16 cellular contexts compared by ENCODE assay signal in genomic region chrX:154986826-154987575, GRCh38. TPM values are rescaled to one million over a fixed set of nuclear protein-coding genes. Genes with fewer than 3 reads are reported as not detected.
DNase-seq lines count a peak whose midpoint lies in the region; ATAC-seq and TF ChIP-seq lines count a peak whose summit lies in the region.
"Had no signal": no experiment of that assay in that cellular context is flagged by ENCODE, and none has a peak within 500 bp of the region (broad histone marks: within the 10 kb centered on the region; RNA-seq: fewer than 3 reads in every experiment).

No MANE protein-coding gene starts in this region.

- H3K36me3 ChIP-seq in heart right ventricle (peaks cover 0 to 26% (median 0%) of the 10 kb centered on the region in 9 donors), PC-3 (ENCODE audit: low read depth, low read length) (no peaks in the 10 kb centered on the region)
- no peaks in the 10 kb centered on the region for H3K36me3 ChIP-seq in effector memory CD4-positive, alpha-beta T cell (ENCODE audit: control insufficient read depth, insufficient read depth, low read length)
- H3K36me3 ChIP-seq: gastroesophageal sphincter, stomach had no signal

- ATAC-seq in heart right ventricle (no peak), right cardiac atrium (no peak), PC-3 (no peak), GM18870 (IDR thresholded peaks at IDR 0.05; ENCODE audit: unreplicated experiment) (no peak)
- ATAC-seq: gastroesophageal sphincter had no signal

- H3K9me2 ChIP-seq in PC-3 (replicated peaks; ENCODE audit: low read length): no peaks in the 10 kb centered on the region

- H3F3A ChIP-seq in PC-3 (ENCODE audit: low read length, unreplicated experiment): no peaks in the 10 kb centered on the region

- H3K4me3 ChIP-seq in heart right ventricle: no peak overlapping the region
- H3K4me3 ChIP-seq in right cardiac atrium (ENCODE audit: low read length): no peak overlapping the region
- H3K4me3 ChIP-seq in PC-3 (ENCODE audit: low read length): no peak overlapping the region
- no peak overlapping the region for H3K4me3 ChIP-seq in epithelial cell of proximal tubule (ENCODE audit: low read depth, low read length)
- H3K4me3 ChIP-seq in effector memory CD4-positive, alpha-beta T cell (ENCODE audit: insufficient read depth, low read depth, low read length, poor library complexity, severe bottlenecking): no peak overlapping the region
- no peak overlapping the region for H3K4me3 ChIP-seq in lower leg skin (ENCODE audit: low read depth, poor library complexity, severe bottlenecking)
- H3K4me3 ChIP-seq: gastroesophageal sphincter, skin epidermis, stomach had no signal

- CTCF ChIA-PET in PC-3 (lab: Charles Lee): no interaction called here

- POLR2A ChIA-PET in PC-3 (lab: Charles Lee; ENCODE audit: unreplicated experiment): no interaction called here

- H3K4me1 ChIP-seq in heart right ventricle (peaks cover 0 to 8% (median 0%) of the 10 kb centered on the region in 9 donors), right cardiac atrium (ENCODE audit: control insufficient read depth, insufficient read depth, low read length) (no peaks in the 10 kb centered on the region), PC-3 (ENCODE audit: insufficient read depth, low read length) (no peaks in the 10 kb centered on the region)
- H3K4me1 ChIP-seq in effector memory CD4-positive, alpha-beta T cell (ENCODE audit: control insufficient read depth, insufficient read depth, low read length, poor library complexity, severe bottlenecking): no peaks in the 10 kb centered on the region
- H3K4me1 ChIP-seq: gastroesophageal sphincter, stomach had no signal

- no peak for TF ChIP-seq POLR2A in lower leg skin (IDR thresholded peaks at IDR 0.05)

- H3K9me3 ChIP-seq in heart right ventricle (no peaks in the 10 kb centered on the region), right cardiac atrium (ENCODE audit: control insufficient read depth, low read length) (no peaks in the 10 kb centered on the region), PC-3 (ENCODE audit: low read length) (no peaks in the 10 kb centered on the region)
- no peaks in the 10 kb centered on the region for H3K9me3 ChIP-seq in effector memory CD4-positive, alpha-beta T cell (ENCODE audit: control insufficient read depth, low read length)
- H3K9me3 ChIP-seq: gastroesophageal sphincter, stomach had no signal

- BruUV-seq in PC-3 (replicated peaks; lab: Mats Ljungman, UMichigan): no TSS peak

- no peaks in the 10 kb centered on the region for H4K20me1 ChIP-seq in PC-3 (ENCODE audit: low read length)

- no peak overlapping the region for H3K4me2 ChIP-seq in PC-3 (ENCODE audit: low read length)

- TF ChIP-seq CTCF in heart right ventricle (IDR thresholded peaks at IDR 0.05) (peak in 6 of 9 donors; percentile 5 to 31 (median 26)), PC-3 (conservative IDR thresholded peaks at IDR 0.05; ENCODE audit: low read depth, low read length) (peak; percentile 36; the same call in 1 of the 2 replicates), epithelial cell of proximal tubule (conservative IDR thresholded peaks at IDR 0.05; ENCODE audit: low read depth, low read length) (peak; percentile 23), lower leg skin (IDR thresholded peaks at IDR 0.05) (no peak)

- H2AFZ ChIP-seq in PC-3 (ENCODE audit: low read length): no peak overlapping the region

- 35 to 40% methylated on average over 3 of the region's 3 CpGs for whole genome bisulfite sequencing in heart right ventricle, 2 donors
- 17% methylated on average over 3 of the region's 3 CpGs for WGBS in right cardiac atrium
- 54 to 69% methylated on average over 3 of the region's 3 CpGs for whole genome bisulfite sequencing in lower leg skin, 2 donors

- no peaks in the 10 kb centered on the region for H3K79me2 ChIP-seq in PC-3 (ENCODE audit: low read length)

- no peak for DNase-seq in heart right ventricle
- DNase-seq in right cardiac atrium: no peak
- DNase-seq in PC-3: peak; percentile 19
- DNase-seq in epithelial cell of proximal tubule (ENCODE audit: low read depth): no peak
- DNase-seq in effector memory CD4-positive, alpha-beta T cell: no peak
- DNase-seq in lower leg skin (ENCODE audit: low spot score in 2 of 2): no peak
- no peak for DNase-seq in activated CD8-positive, alpha-beta memory T cell treated with anti-CD3 and anti-CD28 coated beads, Interleukin-2, amount 50 U/mL, for 4 hours
- DNase-seq: activated CD8-positive, alpha-beta memory T cell treated with anti-CD3 and anti-CD28 coated beads for 24 hours; activated gamma-delta T cell treated with Interleukin-2 at 50 U/mL for 16 hours; effector CD4-positive, alpha-beta T cell; NCI-H187 treated with DMSO at 0.1 percent for 48 hours; SIG-M5; stomach had no signal

- H3K27me3 ChIP-seq in heart right ventricle: no peaks in the 10 kb centered on the region
- H3K27me3 ChIP-seq in right cardiac atrium (ENCODE audit: control insufficient read depth, insufficient read depth): no peaks in the 10 kb centered on the region
- no peaks in the 10 kb centered on the region for H3K27me3 ChIP-seq in PC-3 (ENCODE audit: low read length)
- H3K27me3 ChIP-seq in effector memory CD4-positive, alpha-beta T cell (replicated peaks; ENCODE audit: control insufficient read depth, insufficient read depth, low read length, poor library complexity, severe bottlenecking): no peaks in the 10 kb centered on the region
- H3K27me3 ChIP-seq: gastroesophageal sphincter, stomach had no signal

- intact Hi-C loops in heart right ventricle (cut with DNase I): loop anchor here in 1 of 10 donors (10.0 kb wide), 1 partner anchor 68 kb away; no protein-coding TSS in a partner anchor
- intact Hi-C loops in right cardiac atrium (cut with DNase I): loop anchor here in 3 of 4 donors (5.0 to 10.0 kb wide), 3 partner anchors 68 to 78 kb away; no protein-coding TSS in a partner anchor
- intact Hi-C loops in PC-3 (cut with micrococcal nuclease): loop anchor here (1.0 to 10.0 kb wide), 3 partner anchors 40 to 188 kb away; partner anchors contain the start of gene FUNDC2
- intact Hi-C loops in lower leg skin (cut with DNase I; ENCODE audit: low total_unique reads): no loop called here

- no peak overlapping the region for H3K9ac ChIP-seq in PC-3 (ENCODE audit: low read length)

- H3K27ac ChIP-seq in heart right ventricle (no peak overlapping the region), right cardiac atrium (ENCODE audit: low read length) (no peak overlapping the region), PC-3 (ENCODE audit: low read length) (no peak overlapping the region)
- H3K27ac ChIP-seq in effector memory CD4-positive, alpha-beta T cell (ENCODE audit: insufficient read depth, low read length, poor library complexity, severe bottlenecking): no peak overlapping the region
- H3K27ac ChIP-seq: gastroesophageal sphincter, skin epidermis, stomach had no signal

RNA-seq across cellular contexts. Expression of gene F8, which starts 35.5 kb away (rescaled TPM):
- total RNA-seq in heart right ventricle: 10 to 100 TPM; 21.6 to 92.4 (median 36.4) TPM
- polyA plus RNA-seq in heart right ventricle: 10 to 100 TPM; 40.6 to 80.4 TPM
- total RNA-seq in right cardiac atrium: 10 to 100 TPM; 34.7 to 98.8 (median 56.3) TPM
- 72.9 TPM for polyA plus RNA-seq in right cardiac atrium
- total RNA-seq in PC-3 (2014; rRNA removed): 0.91 and 1.1 TPM in 2 replicates
- total RNA-seq in epithelial cell of proximal tubule: 0.22 and 2.5 TPM in 2 replicates
- 1 to 10 TPM; 2.0 to 7.3 (median 7.0) TPM for total RNA-seq in lower leg skin

RNA-seq across cellular contexts. Expression of gene FUNDC2, which starts 39.6 kb away (rescaled TPM):
- total RNA-seq in heart right ventricle: 100 to 1,000 TPM; 249 to 428 (median 312) TPM
- polyA plus RNA-seq in heart right ventricle: 100 to 1,000 TPM; 234 to 530 TPM
- 100 to 1,000 TPM; 262 to 345 (median 281) TPM for total RNA-seq in right cardiac atrium
- 384 TPM for polyA plus RNA-seq in right cardiac atrium
- 75.0 and 80.7 TPM in 2 replicates for total RNA-seq in PC-3 (2014; rRNA removed)
- 41.6 and 68.8 TPM in 2 replicates for total RNA-seq in epithelial cell of proximal tubule
- total RNA-seq in lower leg skin: 10 to 100 TPM; 21.1 to 35.8 (median 27.3) TPM

Comparison
In these comparisons a context has a peak if more than half of its experiments do, and no peak if none do; other contexts are left out.
1. CTCF ChIP-seq: peak in heart right ventricle (6 of 9), PC-3 (single experiment) and epithelial cell of proximal tubule (single experiment); none in lower leg skin (0 of 3).